8 cellular contexts compared by ENCODE assay signal in the genomic region with DNA sequence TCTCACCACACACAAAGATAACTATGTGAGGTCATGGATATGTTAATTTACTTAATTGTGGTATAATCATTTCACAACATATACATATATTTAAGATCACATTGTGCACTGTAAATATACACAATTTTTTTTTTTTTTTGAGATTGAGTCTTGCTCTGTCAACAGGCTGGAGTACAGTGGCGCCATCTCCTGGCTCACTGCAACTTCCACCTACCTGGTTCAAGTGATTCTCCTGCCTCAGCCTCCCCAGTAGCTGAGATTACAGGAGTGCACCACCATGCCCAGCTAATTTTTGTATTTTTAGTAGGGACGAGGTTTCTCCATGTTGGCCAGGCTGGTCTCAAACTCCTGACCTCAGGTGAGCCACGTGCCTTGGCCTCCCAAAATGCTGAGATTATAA. TPM values are rescaled to one million over a fixed set of nuclear protein-coding genes. Genes with fewer than 3 reads are reported as not detected.
DNase-seq lines count a peak whose midpoint lies in the region; TF ChIP-seq lines count a peak whose summit lies in the region.

No MANE protein-coding gene starts in this region.

- H3K36me3 ChIP-seq in SJCRH30 (no peaks in the 10 kb centered on the region), brain microvascular endothelial cell (replicated peaks) (no peaks in the 10 kb centered on the region)

- H3K4me1 ChIP-seq in SJCRH30 = no peaks in the 10 kb centered on the region

- H3K9me3 ChIP-seq in SJCRH30 (replicated peaks) = no peaks in the 10 kb centered on the region; the same call in 1 of the 2 replicates

- in situ Hi-C loops in brain microvascular endothelial cell (cut with HindIII; ENCODE audit: low pct_ligation_motif_present, low sequenced_read_pairs) = no loop called here

- no peak overlapping the region for H3K4me3 ChIP-seq in SJCRH30
- H3K4me3 ChIP-seq in brain microvascular endothelial cell (ENCODE audit: low read depth, low read length) = no peak overlapping the region

- intact Hi-C loops in posterior vena cava (cut with DNase I) = no loop called here

- TF ChIP-seq CTCF in GM20000 (IDR thresholded peaks at IDR 0.05; ENCODE audit: extremely low read depth, missing control alignments) = peak; percentile 34
- TF ChIP-seq CTCF in brain microvascular endothelial cell (IDR thresholded peaks at IDR 0.05; ENCODE audit: low read depth, low read length, missing control alignments) = peak; percentile 74

- H3K27ac ChIP-seq in SJCRH30 = no peak overlapping the region
- no peak overlapping the region for H3K27ac ChIP-seq in brain microvascular endothelial cell

- DNase-seq in GM20000 (ENCODE audit: low spot score) (no peak), SJCRH30 (peak; percentile 30 to 59), brain microvascular endothelial cell (peak; percentile 43), non-pigmented ciliary epithelial cell (ENCODE audit: low read depth) (peak; percentile 5), NCI-H2107 (lab: John Stamatoyannopoulos, UW) (no peak), posterior vena cava (ENCODE audit: low spot score) (no peak), DMS153 treated with DMSO at 0.1 percent for 48 hours (lab: John Stamatoyannopoulos, UW; ENCODE audit: unreplicated experiment) (no peak), NOMO-1 treated with dmso at 0.1 percent for 144 hours (lab: John Stamatoyannopoulos, UW; ENCODE audit: unreplicated experiment) (no peak)

- no peaks in the 10 kb centered on the region for H3K27me3 ChIP-seq in SJCRH30
- H3K27me3 ChIP-seq in brain microvascular endothelial cell (replicated peaks) = no peaks in the 10 kb centered on the region

RNA-seq across cellular contexts. Expression of a gene that starts 11.5 kb away (rescaled TPM):
- not detected in 2 replicates for total RNA-seq in SJCRH30 (2014; rRNA removed; shearing (Covaris generic))
- not detected for total RNA-seq in posterior vena cava

Comparison
In these comparisons a context has a peak if more than half of its experiments do, and no peak if none do; other contexts are left out.
1. DNase-seq: peak in SJCRH30 (2 of 2), brain microvascular endothelial cell (single experiment) and non-pigmented ciliary epithelial cell (single experiment); none in GM20000 (single experiment), NCI-H2107 (single experiment), posterior vena cava (single experiment), DMS153 treated with DMSO at 0.1 percent for 48 hours (single experiment) and NOMO-1 treated with dmso at 0.1 percent for 144 hours (single experiment).